Comparison of ENCODE assay signal across 8 cellular contexts in genomic region chr14:75278422-75279152, GRCh38. TPM values are rescaled to one million over a fixed set of nuclear protein-coding genes. Genes with fewer than 3 reads are reported as not detected.
DNase-seq lines count a peak whose midpoint lies in the region; ATAC-seq and TF ChIP-seq lines count a peak whose summit lies in the region.

Gene FOS (plus strand): TSS chr14:75278828. CDS start chr14:75278983, 155 bp downstream.

- DNase-seq in BJ (ENCODE audit: low read depth) (no peak), NCI-H524 treated with DMSO at 0.1 percent for 48 hours (lab: John Stamatoyannopoulos, UW) (peak; percentile 77)
- DNase-seq in activated CD4-positive, alpha-beta T cell treated with anti-CD3 and anti-CD28 coated beads for 4 hours, result peak; percentile 90 to 92
- peak; percentile 74 to 82 (median 78) for DNase-seq in stimulated activated CD4-positive, alpha-beta T cell treated with anti-CD3 and anti-CD28 coated beads, Interleukin-1b, Interleukin-23, amount 100 ng/mL, for 24 hours (ENCODE audit: low read depth in 4 of 4, low spot score in 1 of 4)

- ATAC-seq in GM19324 (IDR thresholded peaks at IDR 0.05; ENCODE audit: low FRiP score, unreplicated experiment) (peak; percentile 83), HG03457 (IDR thresholded peaks at IDR 0.05; ENCODE audit: unreplicated experiment) (peak; percentile 54)

- POLR2A ChIA-PET in BJ (lab: Charles Lee), result interaction anchor here (0.6 kb wide), 2 partner anchors 95 to 148 kb away, joined by 4 to 9 read pairs; no protein-coding TSS in a partner anchor

- peaks cover 18% of the 10 kb centered on the region for H3K36me3 ChIP-seq in BJ (ENCODE audit: control insufficient read depth, insufficient read depth, low read length)

- H3K27me3 ChIP-seq in BJ (ENCODE audit: control insufficient read depth, insufficient read depth, low read length) (no peaks in the 10 kb centered on the region), layer of hippocampus (ENCODE audit: control insufficient read depth, insufficient read depth, low read length) (no peaks in the 10 kb centered on the region)

- CTCF ChIA-PET in BJ (lab: Yijun Ruan, JAX), result interaction anchor here (1.0 to 1.5 kb wide), 2 partner anchors 20 to 142 kb away, joined by 3 to 4 read pairs; no protein-coding TSS in a partner anchor

- no peak for TF ChIP-seq CTCF in BJ (IDR thresholded peaks at IDR 0.05; ENCODE audit: insufficient read depth, low read depth, low read length)

- H3K4me3 ChIP-seq in BJ (ENCODE audit: low read depth, low read length), result peak within 1 kb of the TSS; percentile 87

- peak within 1 kb of the TSS; percentile 99 for H3K27ac ChIP-seq in cingulate gyrus (ENCODE audit: low read depth, low read length)
- peak within 1 kb of the TSS; percentile 99 for H3K27ac ChIP-seq in layer of hippocampus (ENCODE audit: low read depth, low read length)

RNA-seq across cellular contexts. Expression of gene FOS, which starts in this region (rescaled TPM):
- 57.8 and 84.1 TPM in 2 replicates for polyA plus RNA-seq in BJ (2011; rRNA removed)
- 114 and 166 TPM in 2 replicates for polyA minus RNA-seq in BJ (2011; rRNA and poly(A)+ RNA removed)
